29 cellular contexts compared by ENCODE assay signal in the genomic region with DNA sequence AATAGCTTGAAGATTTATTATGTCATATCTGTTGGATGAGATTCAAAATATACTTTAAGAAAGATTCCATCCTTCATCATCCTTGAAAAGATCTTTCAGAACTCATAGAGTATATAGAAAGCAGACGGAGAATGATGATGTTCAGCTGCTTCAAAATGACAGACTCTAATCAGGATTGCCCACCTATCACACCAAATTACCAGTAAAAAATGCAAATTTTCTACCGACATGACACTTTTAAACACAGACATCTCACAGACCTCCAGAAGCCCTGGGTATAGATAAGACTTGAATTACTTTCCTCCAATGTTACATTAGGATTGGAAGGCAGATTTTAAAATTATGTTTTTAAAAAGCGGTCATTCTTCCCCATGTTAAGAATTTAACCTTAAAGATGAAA.
"Had no signal": no experiment of that assay in that cellular context is flagged by ENCODE, and none has a peak within 500 bp of the region (broad histone marks: within the 10 kb centered on the region; RNA-seq: fewer than 3 reads in every experiment).

No MANE protein-coding gene starts in this region.

- DNase-seq: activated CD4-positive, alpha-beta memory T cell treated with anti-CD3 and anti-CD28 coated beads for 36 hours; activated CD4-positive, alpha-beta T cell treated with anti-CD3 and anti-CD28 coated beads for 36 hours; activated CD4-positive, alpha-beta T cell treated with anti-CD3 and anti-CD28 coated beads, Interleukin-2, amount 10 ng/mL, durations not matched to agents 24 days and 14 days; activated CD4-positive, CD25-positive, alpha-beta regulatory T cell; activated CD4-positive, CD25-positive, alpha-beta regulatory T cell treated with anti-CD3 and anti-CD28 coated beads, Interleukin-2, amount 50 U/mL, for 72 hours; activated CD8-positive, alpha-beta memory T cell treated with anti-CD3 and anti-CD28 coated beads, Interleukin-2, amount 10 ng/mL, durations not matched to agents 7 days and 5 days; activated CD8-positive, alpha-beta memory T cell treated with anti-CD3 and anti-CD28 coated beads, Interleukin-2, amount 50 U/mL, for 4 hours; activated CD8-positive, alpha-beta T cell treated with anti-CD3 and anti-CD28 coated beads, Interleukin-2, amount 10 ng/mL, durations not matched to agents 7 days and 5 days; activated effector memory CD4-positive, alpha-beta T cell treated with anti-CD3 and anti-CD28 coated beads, Interleukin-2, amount 50 U/mL, for 16 hours; activated naive CD4-positive, alpha-beta T cell treated with anti-CD3 and anti-CD28 coated beads for 36 hours; activated naive CD8-positive, alpha-beta T cell treated with anti-CD3 and anti-CD28 coated beads for 36 hours; activated naive CD8-positive, alpha-beta T cell treated with anti-CD3 and anti-CD28 coated beads, Interleukin-2, amount 50 U/mL, for 24 hours; activated T-cell treated with anti-CD3 and anti-CD28 coated beads, Interleukin-2, amount 50 U/mL, for 1 hour; activated T-cell treated with anti-CD3 and anti-CD28 coated beads, Interleukin-2, amount 50 U/mL, for 48 hours; adrenal gland; amygdala; aorta; body of pancreas; caudate nucleus; cerebellar nuclear complex; colonic mucosa; effector CD8-positive, alpha-beta T cell; foreskin fibroblast; head of caudate nucleus; T-helper 2 cell had no signal

- H3K4me1 ChIP-seq: body of pancreas, colonic mucosa had no signal

- H3K36me3 ChIP-seq: adrenal gland, colonic mucosa had no signal

- FAIRE-seq: endometrium, endothelial cell of umbilical vein, frontal cortex had no signal

- H3K27ac ChIP-seq: adrenal gland, body of pancreas, colonic mucosa had no signal

- ATAC-seq: activated CD4-positive, alpha-beta T cell treated with anti-CD3 and anti-CD28 coated beads for 36 hours; activated CD8-positive, alpha-beta memory T cell treated with anti-CD3 and anti-CD28 coated beads, Interleukin-2, amount 10 ng/mL, durations not matched to agents 7 days and 5 days; activated CD8-positive, alpha-beta T cell treated with anti-CD3 and anti-CD28 coated beads, Interleukin-2, amount 10 ng/mL, durations not matched to agents 7 days and 5 days; activated naive CD8-positive, alpha-beta T cell treated with anti-CD3 and anti-CD28 coated beads, Interleukin-2, amount 50 U/mL, for 24 hours; body of pancreas; esophagus mucosa had no signal

- H3K27me3 ChIP-seq: adrenal gland, body of pancreas, colonic mucosa had no signal

- H3K9me3 ChIP-seq: adrenal gland, body of pancreas, colonic mucosa had no signal

- H3K4me3 ChIP-seq: adrenal gland, body of pancreas, colonic mucosa had no signal
